In the genomic region with DNA sequence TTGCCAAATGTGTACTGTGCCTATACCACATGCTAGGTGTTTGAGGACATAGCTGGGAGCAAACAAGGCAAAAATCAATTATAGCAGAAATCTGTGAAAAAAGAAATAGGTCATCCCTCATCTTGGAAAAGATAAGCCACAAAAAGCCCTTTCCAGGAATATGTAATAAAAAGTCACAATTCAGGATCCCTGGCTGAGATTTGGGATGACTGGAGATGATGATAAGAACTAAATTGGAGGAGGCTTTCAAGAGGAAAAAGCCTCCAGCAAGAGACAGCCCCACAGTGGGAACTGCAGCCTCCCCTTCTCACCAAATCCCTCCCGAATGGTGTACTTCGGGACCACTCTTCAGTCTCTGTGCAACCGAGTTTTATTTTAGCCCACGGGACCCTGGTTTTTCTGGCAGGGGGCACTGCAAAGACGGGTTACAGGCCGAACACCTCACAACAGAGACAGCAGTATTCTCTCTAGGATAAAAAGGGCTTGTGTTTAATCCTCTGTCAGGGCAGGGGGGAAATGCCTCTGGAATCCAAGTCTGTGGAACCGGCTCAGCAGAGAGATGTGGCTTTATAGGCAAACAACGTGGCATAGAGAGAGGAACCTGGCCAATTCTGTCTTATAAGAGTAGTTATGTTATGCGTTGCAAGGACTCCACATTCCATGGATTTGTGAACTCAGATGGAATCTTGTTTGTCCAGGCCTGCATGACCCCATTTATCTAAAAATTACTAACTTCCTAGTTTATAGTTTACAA, we compare ENCODE assay signal across 8 cellular contexts. TPM values are rescaled to one million over a fixed set of nuclear protein-coding genes. Genes with fewer than 3 reads are reported as not detected.
DNase-seq lines count a peak whose midpoint lies in the region; ATAC-seq and TF ChIP-seq lines count a peak whose summit lies in the region.

No MANE protein-coding gene starts in this region.

- ATAC-seq in gastrocnemius medialis: no peak

- H3K36me3 Mint-ChIP-seq in immature natural killer cell: no peaks in the 10 kb centered on the region
- no peaks in the 10 kb centered on the region for H3K36me3 Mint-ChIP-seq in activated T-cell treated with anti-CD3 and anti-CD28 coated beads, Interleukin-2, amount 50 U/mL, for 24 hours (ENCODE audit: low read depth)
- H3K36me3 Mint-ChIP-seq in CD14-positive monocyte: no peaks in the 10 kb centered on the region

- H3K36me3 ChIP-seq in HEK293 (ENCODE audit: control insufficient read depth in 2 of 2, insufficient read depth in 1 of 2, low read length in 2 of 2): no peaks in the 10 kb centered on the region
- no peaks in the 10 kb centered on the region for H3K36me3 ChIP-seq in gastrocnemius medialis

- in situ Hi-C loops in gastrocnemius medialis (cut with MboI; ENCODE audit: low sequenced_read_pairs in 4 of 4): loop anchor here in 2 of 4 donors (10.0 kb wide), 1 partner anchor 94 kb away; no protein-coding TSS in a partner anchor

- CTCF ChIA-PET in HEK293 (lab: Yijun Ruan, JAX): interaction anchor here (1.7 to 4.0 kb wide), 2 partner anchors 10 to 58 kb away, joined by 8 to 21 read pairs; no protein-coding TSS in a partner anchor

- POLR2A ChIA-PET in HEK293 (lab: Yijun Ruan, JAX): interaction anchor here (1.3 to 2.0 kb wide), 2 partner anchors 10 to 17 kb away, joined by 12 to 18 read pairs; no protein-coding TSS in a partner anchor

- peak overlapping the region; percentile 85 to 91 (median 86) for H3K4me3 Mint-ChIP-seq in immature natural killer cell
- no peak overlapping the region for H3K4me3 Mint-ChIP-seq in activated T-cell treated with anti-CD3 and anti-CD28 coated beads, Interleukin-2, amount 50 U/mL, for 24 hours
- H3K4me3 Mint-ChIP-seq in CD14-positive monocyte: no peak overlapping the region

- H3K4me1 ChIP-seq in HEK293 (ENCODE audit: control insufficient read depth, insufficient read depth, low read length) (peaks cover 32% of the 10 kb centered on the region), gastrocnemius medialis (peaks cover 36 to 37% of the 10 kb centered on the region in 2 donors)

- no peaks in the 10 kb centered on the region for H3K9me3 ChIP-seq in HEK293 (ENCODE audit: control insufficient read depth, insufficient read depth, low read depth, low read length)
- no peaks in the 10 kb centered on the region for H3K9me3 ChIP-seq in gastrocnemius medialis

- H3K9me3 Mint-ChIP-seq in immature natural killer cell (no peaks in the 10 kb centered on the region), CD14-positive monocyte (peaks cover 0 to 2% (median 0%) of the 10 kb centered on the region in 7 donors)
- H3K9me3 Mint-ChIP-seq in activated T-cell treated with anti-CD3 and anti-CD28 coated beads, Interleukin-2, amount 50 U/mL, for 24 hours: no peaks in the 10 kb centered on the region

- peaks cover 0 to 9% (median 6%) of the 10 kb centered on the region in 3 donors for H3K27me3 Mint-ChIP-seq in immature natural killer cell (ENCODE audit: low read depth in 3 of 3)
- H3K27me3 Mint-ChIP-seq in activated T-cell treated with anti-CD3 and anti-CD28 coated beads, Interleukin-2, amount 50 U/mL, for 24 hours: peaks cover 38% of the 10 kb centered on the region
- H3K27me3 Mint-ChIP-seq in CD14-positive monocyte (ENCODE audit: low read depth in 3 of 3): peaks cover 4 to 26% (median 19%) of the 10 kb centered on the region in 3 donors

- H3K27me3 ChIP-seq in gastrocnemius medialis: no peaks in the 10 kb centered on the region

- intact Hi-C loops in gastrocnemius medialis (cut with DNase I; ENCODE audit: low total_unique reads): loop anchor here (5.0 kb wide), 1 partner anchor 652 kb away; no protein-coding TSS in a partner anchor
- intact Hi-C loops in CD14-positive monocyte (cut with micrococcal nuclease): no loop called here

- H3K27ac ChIP-seq in HEK293 (ENCODE audit: extremely low read depth, low read depth, low read length): no peak overlapping the region
- peak overlapping the region; percentile 89 to 97 (median 94) for H3K27ac ChIP-seq in gastrocnemius medialis

- H3K4me3 ChIP-seq in HEK293 (ENCODE audit: low read depth, low read length): no peak overlapping the region
- H3K4me3 ChIP-seq in gastrocnemius medialis: peak overlapping the region in 2 of 4 donors; percentile 63 to 66

- no peak for TF ChIP-seq POLR2A in gastrocnemius medialis (IDR thresholded peaks at IDR 0.05)

- peak overlapping the region in 1 of 6 donors; percentile 84 for H3K27ac Mint-ChIP-seq in immature natural killer cell
- H3K27ac Mint-ChIP-seq in activated T-cell treated with anti-CD3 and anti-CD28 coated beads, Interleukin-2, amount 50 U/mL, for 24 hours: no peak overlapping the region
- H3K27ac Mint-ChIP-seq in CD14-positive monocyte: no peak overlapping the region

- DNase-seq in amygdala (lab: John Stamatoyannopoulos, UW): peak in 41 of 56 donors; percentile 13 to 71 (median 34)
- DNase-seq in immature natural killer cell: no peak
- DNase-seq in gastrocnemius medialis: no peak
- DNase-seq in activated T-cell treated with anti-CD3 and anti-CD28 coated beads, Interleukin-2, amount 50 U/mL, for 24 hours: no peak
- DNase-seq in CD14-positive monocyte (ENCODE audit: low spot score): no peak
- DNase-seq in activated naive CD4-positive, alpha-beta T cell treated with anti-CD3 and anti-CD28 coated beads, Interleukin-2, amount 50 U/mL, for 16 hours: no peak
- DNase-seq in stimulated activated CD4-positive, alpha-beta T cell treated with anti-CD3 and anti-CD28 coated beads, Interleukin-4, amount 100 ng/mL, for 1 hour: no peak

- H3K4me1 Mint-ChIP-seq in immature natural killer cell (peaks cover 8 to 14% of the 10 kb centered on the region in 2 donors), CD14-positive monocyte (peaks cover 10% of the 10 kb centered on the region)
- peaks cover 21% of the 10 kb centered on the region for H3K4me1 Mint-ChIP-seq in activated T-cell treated with anti-CD3 and anti-CD28 coated beads, Interleukin-2, amount 50 U/mL, for 24 hours (ENCODE audit: low read depth)

- TF ChIP-seq CTCF in HEK293 (tag by site-specific recombination; IDR thresholded peaks at IDR 0.05) (no peak), gastrocnemius medialis (IDR thresholded peaks at IDR 0.05 in 4 of 5, conservative IDR thresholded peaks at IDR 0.05 in 1 of 5) (no peak), CD14-positive monocyte (IDR thresholded peaks at IDR 0.05) (no peak)

TF ChIP-seq in HEK293, 187 proteins besides CTCF, POLR2A, EP300 and RAD21:
- TF ChIP-seq, protein P1, sequence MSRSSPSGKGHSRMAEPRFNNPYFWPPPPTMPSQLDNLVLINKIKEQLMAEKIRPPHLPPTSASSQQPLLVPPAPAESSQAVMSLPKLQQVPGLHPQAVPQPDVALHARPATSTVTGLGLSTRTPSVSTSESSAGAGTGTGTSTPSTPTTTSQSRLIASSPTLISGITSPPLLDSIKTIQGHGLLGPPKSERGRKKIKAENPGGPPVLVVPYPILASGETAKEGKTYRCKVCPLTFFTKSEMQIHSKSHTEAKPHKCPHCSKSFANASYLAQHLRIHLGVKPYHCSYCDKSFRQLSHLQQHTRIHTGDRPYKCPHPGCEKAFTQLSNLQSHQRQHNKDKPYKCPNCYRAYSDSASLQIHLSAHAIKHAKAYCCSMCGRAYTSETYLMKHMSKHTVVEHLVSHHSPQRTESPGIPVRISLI (tag by site-specific recombination; IDR thresholded peaks at IDR 0.05): 0 out of 2 replicates have a peak, but pooled peaks have one; percentile 4
- no peak for TF ChIP-seq IKZF3 (tag by site-specific recombination; IDR thresholded peaks at IDR 0.05)
TF ChIP-seq in HEK293: peak in this region for 1.

RNA-seq across cellular contexts. Expression of a gene that starts 1.2 kb away (rescaled TPM):
- polyA plus RNA-seq in immature natural killer cell (under 1 TPM in 1 of 3 donors, not detected in 2; 0.24 TPM), CD14-positive monocyte (under 1 TPM in 1 of 2 donors, not detected in 1; 0.51 TPM)
- total RNA-seq in gastrocnemius medialis: 100 to 1,000 TPM in 3 of 4 donors, 10 to 100 TPM in 1; 96.0 to 581 (median 167) TPM

Comparison
In these comparisons a context has a peak if more than half of its experiments do, and no peak if none do; other contexts are left out.
1. DNase-seq: peak in amygdala (41 of 56); none in immature natural killer cell (0 of 3), gastrocnemius medialis (0 of 2), activated T-cell treated with anti-CD3 and anti-CD28 coated beads, Interleukin-2, amount 50 U/mL, for 24 hours (single experiment), CD14-positive monocyte (single experiment), activated naive CD4-positive, alpha-beta T cell treated with anti-CD3 and anti-CD28 coated beads, Interleukin-2, amount 50 U/mL, for 16 hours (single experiment) and stimulated activated CD4-positive, alpha-beta T cell treated with anti-CD3 and anti-CD28 coated beads, Interleukin-4, amount 100 ng/mL, for 1 hour (single experiment).
2. H3K4me3 Mint-ChIP-seq: peak in immature natural killer cell (5 of 5); none in activated T-cell treated with anti-CD3 and anti-CD28 coated beads, Interleukin-2, amount 50 U/mL, for 24 hours (single experiment) and CD14-positive monocyte (0 of 2).